1 cellular context compared by ENCODE assay signal in the genomic region with DNA sequence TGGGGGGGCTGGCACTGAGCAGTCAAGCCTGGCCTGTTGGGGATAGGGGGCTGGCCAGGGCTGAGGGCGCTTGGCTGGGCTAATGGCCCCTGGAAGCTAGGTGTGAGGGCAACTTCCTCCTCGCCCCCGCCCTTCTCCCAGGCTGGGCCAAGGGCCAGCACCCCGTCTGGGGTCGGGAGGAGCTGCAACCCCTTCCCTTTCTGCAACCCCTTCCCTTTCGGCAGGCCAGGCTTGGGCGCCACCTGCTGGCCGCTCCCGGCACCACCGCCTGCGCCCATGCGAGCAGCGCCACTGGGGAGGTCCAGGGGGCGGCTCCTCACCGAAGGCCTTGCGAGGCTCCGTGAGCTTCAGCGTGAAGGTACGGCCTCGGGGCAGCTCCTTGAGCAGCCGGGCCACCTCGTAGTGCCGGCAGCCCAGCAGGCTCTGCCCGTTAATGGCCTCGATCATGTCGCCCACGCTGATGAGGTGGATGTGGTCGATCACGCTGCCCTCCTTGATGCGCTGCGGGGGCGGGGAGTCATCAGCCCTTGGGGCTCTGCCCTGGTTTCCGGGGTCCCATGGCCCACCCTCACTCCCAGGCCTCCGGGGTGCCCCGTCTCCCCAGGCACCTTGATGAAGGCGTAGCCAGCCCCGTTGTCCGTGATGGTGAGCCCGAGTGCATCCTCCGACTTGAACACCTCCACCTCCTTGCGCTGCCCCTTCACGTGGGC.
TF ChIP-seq lines count a peak whose summit lies in the region.

No MANE protein-coding gene starts in this region.

TF ChIP-seq in WTC11, 78 proteins besides CTCF, POLR2A, EP300 and RAD21 (continued from another document):
- TF ChIP-seq, protein P1, sequence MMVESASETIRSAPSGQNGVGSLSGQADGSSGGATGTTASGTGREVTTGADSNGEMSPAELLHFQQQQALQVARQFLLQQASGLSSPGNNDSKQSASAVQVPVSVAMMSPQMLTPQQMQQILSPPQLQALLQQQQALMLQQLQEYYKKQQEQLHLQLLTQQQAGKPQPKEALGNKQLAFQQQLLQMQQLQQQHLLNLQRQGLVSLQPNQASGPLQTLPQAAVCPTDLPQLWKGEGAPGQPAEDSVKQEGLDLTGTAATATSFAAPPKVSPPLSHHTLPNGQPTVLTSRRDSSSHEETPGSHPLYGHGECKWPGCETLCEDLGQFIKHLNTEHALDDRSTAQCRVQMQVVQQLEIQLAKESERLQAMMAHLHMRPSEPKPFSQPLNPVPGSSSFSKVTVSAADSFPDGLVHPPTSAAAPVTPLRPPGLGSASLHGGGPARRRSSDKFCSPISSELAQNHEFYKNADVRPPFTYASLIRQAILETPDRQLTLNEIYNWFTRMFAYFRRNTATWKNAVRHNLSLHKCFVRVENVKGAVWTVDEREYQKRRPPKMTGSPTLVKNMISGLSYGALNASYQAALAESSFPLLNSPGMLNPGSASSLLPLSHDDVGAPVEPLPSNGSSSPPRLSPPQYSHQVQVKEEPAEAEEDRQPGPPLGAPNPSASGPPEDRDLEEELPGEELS (CRISPR knock-in tag; IDR thresholded peaks at IDR 0.05) = peak; percentile 81; the same call in 1 of the 2 replicates
- TF ChIP-seq ZNF263 (CRISPR knock-in tag; IDR thresholded peaks at IDR 0.05; ENCODE audit: low read depth) = no peak
- no peak for TF ChIP-seq ZNF317 (CRISPR knock-in tag; IDR thresholded peaks at IDR 0.05; ENCODE audit: borderline replicate concordance, low read depth)
- TF ChIP-seq SP1 (CRISPR knock-in tag; conservative IDR thresholded peaks at IDR 0.05) = peak; percentile 44; the same call in 1 of the 2 replicates
- TF ChIP-seq ZMAT4 (CRISPR knock-in tag; IDR thresholded peaks at IDR 0.05) = no peak
- no peak for TF ChIP-seq ZNF281 (CRISPR knock-in tag; IDR thresholded peaks at IDR 0.05)
- no peak for TF ChIP-seq CBFB (CRISPR knock-in tag; IDR thresholded peaks at IDR 0.05; ENCODE audit: low read depth)
- TF ChIP-seq ZNF232 (CRISPR knock-in tag; IDR thresholded peaks at IDR 0.05) = no peak
- peak; percentile 22; the same call in 1 of the 2 replicates for TF ChIP-seq TEAD1 (CRISPR knock-in tag; IDR thresholded peaks at IDR 0.05)
- no peak for TF ChIP-seq MXD4 (CRISPR knock-in tag; IDR thresholded peaks at IDR 0.05; ENCODE audit: borderline replicate concordance)
- peak; percentile 47; the same call in 1 of the 2 replicates for TF ChIP-seq FOXP1 (CRISPR knock-in tag; IDR thresholded peaks at IDR 0.05; ENCODE audit: borderline replicate concordance)
- no peak for TF ChIP-seq ZNF138 (CRISPR knock-in tag; conservative IDR thresholded peaks at IDR 0.05)
- TF ChIP-seq, protein P2, sequence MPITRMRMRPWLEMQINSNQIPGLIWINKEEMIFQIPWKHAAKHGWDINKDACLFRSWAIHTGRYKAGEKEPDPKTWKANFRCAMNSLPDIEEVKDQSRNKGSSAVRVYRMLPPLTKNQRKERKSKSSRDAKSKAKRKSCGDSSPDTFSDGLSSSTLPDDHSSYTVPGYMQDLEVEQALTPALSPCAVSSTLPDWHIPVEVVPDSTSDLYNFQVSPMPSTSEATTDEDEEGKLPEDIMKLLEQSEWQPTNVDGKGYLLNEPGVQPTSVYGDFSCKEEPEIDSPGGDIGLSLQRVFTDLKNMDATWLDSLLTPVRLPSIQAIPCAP (CRISPR knock-in tag; IDR thresholded peaks at IDR 0.05) = no peak
- no peak for TF ChIP-seq TP53 (CRISPR knock-in tag; IDR thresholded peaks at IDR 0.05)
- TF ChIP-seq, protein P3, sequence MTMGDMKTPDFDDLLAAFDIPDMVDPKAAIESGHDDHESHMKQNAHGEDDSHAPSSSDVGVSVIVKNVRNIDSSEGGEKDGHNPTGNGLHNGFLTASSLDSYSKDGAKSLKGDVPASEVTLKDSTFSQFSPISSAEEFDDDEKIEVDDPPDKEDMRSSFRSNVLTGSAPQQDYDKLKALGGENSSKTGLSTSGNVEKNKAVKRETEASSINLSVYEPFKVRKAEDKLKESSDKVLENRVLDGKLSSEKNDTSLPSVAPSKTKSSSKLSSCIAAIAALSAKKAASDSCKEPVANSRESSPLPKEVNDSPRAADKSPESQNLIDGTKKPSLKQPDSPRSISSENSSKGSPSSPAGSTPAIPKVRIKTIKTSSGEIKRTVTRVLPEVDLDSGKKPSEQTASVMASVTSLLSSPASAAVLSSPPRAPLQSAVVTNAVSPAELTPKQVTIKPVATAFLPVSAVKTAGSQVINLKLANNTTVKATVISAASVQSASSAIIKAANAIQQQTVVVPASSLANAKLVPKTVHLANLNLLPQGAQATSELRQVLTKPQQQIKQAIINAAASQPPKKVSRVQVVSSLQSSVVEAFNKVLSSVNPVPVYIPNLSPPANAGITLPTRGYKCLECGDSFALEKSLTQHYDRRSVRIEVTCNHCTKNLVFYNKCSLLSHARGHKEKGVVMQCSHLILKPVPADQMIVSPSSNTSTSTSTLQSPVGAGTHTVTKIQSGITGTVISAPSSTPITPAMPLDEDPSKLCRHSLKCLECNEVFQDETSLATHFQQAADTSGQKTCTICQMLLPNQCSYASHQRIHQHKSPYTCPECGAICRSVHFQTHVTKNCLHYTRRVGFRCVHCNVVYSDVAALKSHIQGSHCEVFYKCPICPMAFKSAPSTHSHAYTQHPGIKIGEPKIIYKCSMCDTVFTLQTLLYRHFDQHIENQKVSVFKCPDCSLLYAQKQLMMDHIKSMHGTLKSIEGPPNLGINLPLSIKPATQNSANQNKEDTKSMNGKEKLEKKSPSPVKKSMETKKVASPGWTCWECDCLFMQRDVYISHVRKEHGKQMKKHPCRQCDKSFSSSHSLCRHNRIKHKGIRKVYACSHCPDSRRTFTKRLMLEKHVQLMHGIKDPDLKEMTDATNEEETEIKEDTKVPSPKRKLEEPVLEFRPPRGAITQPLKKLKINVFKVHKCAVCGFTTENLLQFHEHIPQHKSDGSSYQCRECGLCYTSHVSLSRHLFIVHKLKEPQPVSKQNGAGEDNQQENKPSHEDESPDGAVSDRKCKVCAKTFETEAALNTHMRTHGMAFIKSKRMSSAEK (CRISPR knock-in tag; IDR thresholded peaks at IDR 0.05; ENCODE audit: borderline replicate concordance) = no peak
- TF ChIP-seq JUN (CRISPR knock-in tag; IDR thresholded peaks at IDR 0.05) = no peak
- TF ChIP-seq, protein P4, sequence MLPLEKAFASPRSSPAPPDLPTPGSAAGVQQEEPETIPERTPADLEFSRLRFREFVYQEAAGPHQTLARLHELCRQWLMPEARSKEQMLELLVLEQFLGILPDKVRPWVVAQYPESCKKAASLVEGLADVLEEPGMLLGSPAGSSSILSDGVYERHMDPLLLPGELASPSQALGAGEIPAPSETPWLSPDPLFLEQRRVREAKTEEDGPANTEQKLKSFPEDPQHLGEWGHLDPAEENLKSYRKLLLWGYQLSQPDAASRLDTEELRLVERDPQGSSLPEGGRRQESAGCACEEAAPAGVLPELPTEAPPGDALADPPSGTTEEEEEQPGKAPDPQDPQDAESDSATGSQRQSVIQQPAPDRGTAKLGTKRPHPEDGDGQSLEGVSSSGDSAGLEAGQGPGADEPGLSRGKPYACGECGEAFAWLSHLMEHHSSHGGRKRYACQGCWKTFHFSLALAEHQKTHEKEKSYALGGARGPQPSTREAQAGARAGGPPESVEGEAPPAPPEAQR (CRISPR knock-in tag; IDR thresholded peaks at IDR 0.05) = no peak
- no peak for TF ChIP-seq ZNF671 (CRISPR knock-in tag; IDR thresholded peaks at IDR 0.05)
- TF ChIP-seq, protein P5, sequence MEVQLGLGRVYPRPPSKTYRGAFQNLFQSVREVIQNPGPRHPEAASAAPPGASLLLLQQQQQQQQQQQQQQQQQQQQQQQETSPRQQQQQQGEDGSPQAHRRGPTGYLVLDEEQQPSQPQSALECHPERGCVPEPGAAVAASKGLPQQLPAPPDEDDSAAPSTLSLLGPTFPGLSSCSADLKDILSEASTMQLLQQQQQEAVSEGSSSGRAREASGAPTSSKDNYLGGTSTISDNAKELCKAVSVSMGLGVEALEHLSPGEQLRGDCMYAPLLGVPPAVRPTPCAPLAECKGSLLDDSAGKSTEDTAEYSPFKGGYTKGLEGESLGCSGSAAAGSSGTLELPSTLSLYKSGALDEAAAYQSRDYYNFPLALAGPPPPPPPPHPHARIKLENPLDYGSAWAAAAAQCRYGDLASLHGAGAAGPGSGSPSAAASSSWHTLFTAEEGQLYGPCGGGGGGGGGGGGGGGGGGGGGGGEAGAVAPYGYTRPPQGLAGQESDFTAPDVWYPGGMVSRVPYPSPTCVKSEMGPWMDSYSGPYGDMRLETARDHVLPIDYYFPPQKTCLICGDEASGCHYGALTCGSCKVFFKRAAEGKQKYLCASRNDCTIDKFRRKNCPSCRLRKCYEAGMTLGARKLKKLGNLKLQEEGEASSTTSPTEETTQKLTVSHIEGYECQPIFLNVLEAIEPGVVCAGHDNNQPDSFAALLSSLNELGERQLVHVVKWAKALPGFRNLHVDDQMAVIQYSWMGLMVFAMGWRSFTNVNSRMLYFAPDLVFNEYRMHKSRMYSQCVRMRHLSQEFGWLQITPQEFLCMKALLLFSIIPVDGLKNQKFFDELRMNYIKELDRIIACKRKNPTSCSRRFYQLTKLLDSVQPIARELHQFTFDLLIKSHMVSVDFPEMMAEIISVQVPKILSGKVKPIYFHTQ (CRISPR knock-in tag; IDR thresholded peaks at IDR 0.05) = no peak
- TF ChIP-seq GRHL2 (CRISPR knock-in tag; IDR thresholded peaks at IDR 0.05; ENCODE audit: insufficient replicate concordance, severe bottlenecking) = no peak
- TF ChIP-seq NR2C2 (CRISPR knock-in tag; IDR thresholded peaks at IDR 0.05) = no peak
- no peak for TF ChIP-seq ZNF396 (CRISPR knock-in tag; IDR thresholded peaks at IDR 0.05; ENCODE audit: borderline replicate concordance)
- TF ChIP-seq, protein P6, sequence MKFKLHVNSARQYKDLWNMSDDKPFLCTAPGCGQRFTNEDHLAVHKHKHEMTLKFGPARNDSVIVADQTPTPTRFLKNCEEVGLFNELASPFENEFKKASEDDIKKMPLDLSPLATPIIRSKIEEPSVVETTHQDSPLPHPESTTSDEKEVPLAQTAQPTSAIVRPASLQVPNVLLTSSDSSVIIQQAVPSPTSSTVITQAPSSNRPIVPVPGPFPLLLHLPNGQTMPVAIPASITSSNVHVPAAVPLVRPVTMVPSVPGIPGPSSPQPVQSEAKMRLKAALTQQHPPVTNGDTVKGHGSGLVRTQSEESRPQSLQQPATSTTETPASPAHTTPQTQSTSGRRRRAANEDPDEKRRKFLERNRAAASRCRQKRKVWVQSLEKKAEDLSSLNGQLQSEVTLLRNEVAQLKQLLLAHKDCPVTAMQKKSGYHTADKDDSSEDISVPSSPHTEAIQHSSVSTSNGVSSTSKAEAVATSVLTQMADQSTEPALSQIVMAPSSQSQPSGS (CRISPR knock-in tag; IDR thresholded peaks at IDR 0.05; ENCODE audit: borderline replicate concordance, low read depth) = no peak
- no peak for TF ChIP-seq ETV6 (CRISPR knock-in tag; IDR thresholded peaks at IDR 0.05)
- no peak for TF ChIP-seq NR3C1 (CRISPR knock-in tag; conservative IDR thresholded peaks at IDR 0.05; ENCODE audit: low read depth)
- TF ChIP-seq NFYB (CRISPR knock-in tag; conservative IDR thresholded peaks at IDR 0.05; ENCODE audit: low read depth) = no peak
- TF ChIP-seq JAZF1 (CRISPR knock-in tag; IDR thresholded peaks at IDR 0.05) = no peak
- TF ChIP-seq ATF1 (CRISPR knock-in tag; IDR thresholded peaks at IDR 0.05) = no peak
- TF ChIP-seq, protein P7, sequence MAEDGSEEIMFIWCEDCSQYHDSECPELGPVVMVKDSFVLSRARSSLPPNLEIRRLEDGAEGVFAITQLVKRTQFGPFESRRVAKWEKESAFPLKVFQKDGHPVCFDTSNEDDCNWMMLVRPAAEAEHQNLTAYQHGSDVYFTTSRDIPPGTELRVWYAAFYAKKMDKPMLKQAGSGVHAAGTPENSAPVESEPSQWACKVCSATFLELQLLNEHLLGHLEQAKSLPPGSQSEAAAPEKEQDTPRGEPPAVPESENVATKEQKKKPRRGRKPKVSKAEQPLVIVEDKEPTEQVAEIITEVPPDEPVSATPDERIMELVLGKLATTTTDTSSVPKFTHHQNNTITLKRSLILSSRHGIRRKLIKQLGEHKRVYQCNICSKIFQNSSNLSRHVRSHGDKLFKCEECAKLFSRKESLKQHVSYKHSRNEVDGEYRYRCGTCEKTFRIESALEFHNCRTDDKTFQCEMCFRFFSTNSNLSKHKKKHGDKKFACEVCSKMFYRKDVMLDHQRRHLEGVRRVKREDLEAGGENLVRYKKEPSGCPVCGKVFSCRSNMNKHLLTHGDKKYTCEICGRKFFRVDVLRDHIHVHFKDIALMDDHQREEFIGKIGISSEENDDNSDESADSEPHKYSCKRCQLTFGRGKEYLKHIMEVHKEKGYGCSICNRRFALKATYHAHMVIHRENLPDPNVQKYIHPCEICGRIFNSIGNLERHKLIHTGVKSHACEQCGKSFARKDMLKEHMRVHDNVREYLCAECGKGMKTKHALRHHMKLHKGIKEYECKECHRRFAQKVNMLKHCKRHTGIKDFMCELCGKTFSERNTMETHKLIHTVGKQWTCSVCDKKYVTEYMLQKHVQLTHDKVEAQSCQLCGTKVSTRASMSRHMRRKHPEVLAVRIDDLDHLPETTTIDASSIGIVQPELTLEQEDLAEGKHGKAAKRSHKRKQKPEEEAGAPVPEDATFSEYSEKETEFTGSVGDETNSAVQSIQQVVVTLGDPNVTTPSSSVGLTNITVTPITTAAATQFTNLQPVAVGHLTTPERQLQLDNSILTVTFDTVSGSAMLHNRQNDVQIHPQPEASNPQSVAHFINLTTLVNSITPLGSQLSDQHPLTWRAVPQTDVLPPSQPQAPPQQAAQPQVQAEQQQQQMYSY (CRISPR knock-in tag; IDR thresholded peaks at IDR 0.05) = no peak
- no peak for TF ChIP-seq RORB (CRISPR knock-in tag; IDR thresholded peaks at IDR 0.05)
- no peak for TF ChIP-seq GABPB1 (CRISPR knock-in tag; IDR thresholded peaks at IDR 0.05)
